8 cellular contexts compared by ENCODE assay signal in genomic region chr11:69049490-69049867, GRCh38. TPM values are rescaled to one million over a fixed set of nuclear protein-coding genes. Genes with fewer than 3 reads are reported as not detected.
DNase-seq lines count a peak whose midpoint lies in the region; TF ChIP-seq lines count a peak whose summit lies in the region.

No MANE protein-coding gene starts in this region.

- TF ChIP-seq POLR2A in esophagus muscularis mucosa (IDR thresholded peaks at IDR 0.05; ENCODE audit: low read depth), result no peak

- TF ChIP-seq EP300 in esophagus muscularis mucosa (IDR thresholded peaks at IDR 0.05), result no peak

- peak overlapping the region; percentile 94 for H3K4me2 ChIP-seq in osteoblast (ENCODE audit: insufficient read depth, low read length)

- H3K27ac ChIP-seq in esophagus muscularis mucosa (replicated peaks in 1 of 4) (peak overlapping the region; percentile 98 to 100 (median 98)), osteoblast (ENCODE audit: low read depth, low read length) (peak overlapping the region; percentile 78)

- TF ChIP-seq CTCF in WI38 (IDR thresholded peaks at IDR 0.05; ENCODE audit: low read depth, low read length) (no peak), esophagus muscularis mucosa (IDR thresholded peaks at IDR 0.05) (no peak), osteoblast (IDR thresholded peaks at IDR 0.05; ENCODE audit: extremely low read depth, low read depth, low read length) (no peak)

- H3K4me3 ChIP-seq in WI38 (ENCODE audit: low read depth, low read length) (peak overlapping the region; percentile 83), esophagus muscularis mucosa (peak overlapping the region; percentile 82 to 99 (median 88)), osteoblast (ENCODE audit: insufficient read depth, low read length) (peak overlapping the region; percentile 84)

- DNase-seq in NCI-H748 (lab: John Stamatoyannopoulos, UW; ENCODE audit: unreplicated experiment) (peak; percentile 42), NCI-H748 treated with DMSO at 0.1 percent for 48 hours (lab: John Stamatoyannopoulos, UW) (no peak), esophagus muscularis mucosa (ENCODE audit: extremely low spot score) (no peak), osteoblast (ENCODE audit: insufficient read length, low spot score, missing footprints) (peak; percentile 91), NCI-H524 treated with DMSO at 0.1 percent for 48 hours (lab: John Stamatoyannopoulos, UW) (no peak), DMS114 treated with DMSO at 0.1 percent for 48 hours (lab: John Stamatoyannopoulos, UW; ENCODE audit: unreplicated experiment) (no peak), SW480 (ENCODE audit: low spot score) (no peak)

- WGBS in esophagus muscularis mucosa, result 6% methylated on average over 15 of the region's 15 CpGs

- H3K9me3 ChIP-seq in esophagus muscularis mucosa (no peaks in the 10 kb centered on the region), osteoblast (ENCODE audit: low read depth, low read length) (no peaks in the 10 kb centered on the region)

- peaks cover 53% of the 10 kb centered on the region for H3K79me2 ChIP-seq in osteoblast (ENCODE audit: insufficient read depth, low read length)

- H3K27me3 ChIP-seq in esophagus muscularis mucosa, result no peaks in the 10 kb centered on the region
- H3K27me3 ChIP-seq in osteoblast (ENCODE audit: insufficient read depth, low read length), result no peaks in the 10 kb centered on the region

- H3K36me3 ChIP-seq in esophagus muscularis mucosa (peaks cover 2 to 10% (median 6%) of the 10 kb centered on the region in 4 donors), osteoblast (ENCODE audit: insufficient read depth, low read length) (no peaks in the 10 kb centered on the region)

- H3K4me1 ChIP-seq in esophagus muscularis mucosa, result peaks cover 49 to 64% (median 61%) of the 10 kb centered on the region in 4 donors
- peaks cover 21% of the 10 kb centered on the region for H3K4me1 ChIP-seq in osteoblast (ENCODE audit: insufficient read depth, low read length)

- H2AFZ ChIP-seq in osteoblast (ENCODE audit: low read length), result peak overlapping the region; percentile 70

- peaks cover 25% of the 10 kb centered on the region for H4K20me1 ChIP-seq in osteoblast (ENCODE audit: insufficient read depth, low read length)

- intact Hi-C loops in esophagus muscularis mucosa (cut with DNase I), result loop anchor here (2.0 kb wide), 1 partner anchor 37 kb away; the partner anchor contains the start of gene MRGPRF

RNA-seq across cellular contexts. Expression of gene TPCN2, which starts 0.7 kb away (rescaled TPM):
- total RNA-seq in esophagus muscularis mucosa, result 10 to 100 TPM; 18.7 to 34.5 (median 24.7) TPM
- 14.1 and 17.4 TPM in 2 replicates for total RNA-seq in osteoblast

RNA-seq across cellular contexts. Expression of gene MRGPRF, which starts 36.4 kb away (rescaled TPM):
- total RNA-seq in esophagus muscularis mucosa (100 to 1,000 TPM in 3 of 4 donors, 10 to 100 TPM in 1; 77.9 to 206 (median 126) TPM), osteoblast (39.4 and 41.5 TPM in 2 replicates)

Comparison
In these comparisons a context has a peak if more than half of its experiments do, and no peak if none do; other contexts are left out.
1. DNase-seq: peak in NCI-H748 (single experiment) and osteoblast (single experiment); none in NCI-H748 treated with DMSO at 0.1 percent for 48 hours (single experiment), esophagus muscularis mucosa (single experiment), NCI-H524 treated with DMSO at 0.1 percent for 48 hours (single experiment), DMS114 treated with DMSO at 0.1 percent for 48 hours (single experiment) and SW480 (single experiment).
2. Peak in every context shown above with its lines, with median percentiles within 50 percentile points of each other: H3K4me3 ChIP-seq.